22 cellular contexts compared by ENCODE assay signal in genomic region chr2:240168546-240169361, GRCh38. TPM values are rescaled to one million over a fixed set of nuclear protein-coding genes. Genes with fewer than 3 reads are reported as not detected.
"Had no signal": no experiment of that assay in that cellular context is flagged by ENCODE, and none has a peak within 500 bp of the region (broad histone marks: within the 10 kb centered on the region; RNA-seq: fewer than 3 reads in every experiment).

No MANE protein-coding gene starts in this region.

- H3K27ac Mint-ChIP-seq: neural progenitor cell, type B pancreatic cell had no signal

- H3K4me3 ChIP-seq: mucosa of descending colon, neural progenitor cell, psoas muscle, right lobe of liver, skin epidermis, suprapubic skin, thyroid gland, vagina had no signal

- H3K4me1 ChIP-seq: parathyroid adenoma, psoas muscle, right lobe of liver, suprapubic skin, thyroid gland, vagina had no signal

- H3K36me3 ChIP-seq: neural progenitor cell, right lobe of liver, suprapubic skin, thyroid gland, vagina had no signal

- H3K9me3 ChIP-seq: mucosa of descending colon, psoas muscle, right lobe of liver, suprapubic skin, thyroid gland, vagina had no signal

- H3K4me1 Mint-ChIP-seq: naive thymus-derived CD8-positive, alpha-beta T cell had no signal

- H3K27ac ChIP-seq: neural progenitor cell, parathyroid adenoma, psoas muscle, right lobe of liver, skin epidermis, suprapubic skin, thyroid gland, vagina had no signal

- H3K4me3 Mint-ChIP-seq: naive thymus-derived CD8-positive, alpha-beta T cell; neural progenitor cell; type B pancreatic cell had no signal

- ATAC-seq: mucosa of descending colon; naive thymus-derived CD8-positive, alpha-beta T cell; psoas muscle; right lobe of liver had no signal

- H3K36me3 Mint-ChIP-seq: naive thymus-derived CD8-positive, alpha-beta T cell; neural progenitor cell; type B pancreatic cell had no signal

- DNase-seq: dermis blood vessel endothelial cell; foreskin melanocyte; head of caudate nucleus; hippocampal formation; kidney glomerular epithelial cell; mucosa of descending colon; naive thymus-derived CD8-positive, alpha-beta T cell; occipital lobe; psoas muscle; retina; stimulated activated CD4-positive, alpha-beta T cell treated with anti-CD3 and anti-CD28 coated beads, Interleukin-12 subunit alpha, Interleukin-12 subunit beta, amount 100 ng/mL, for 4 hours; stimulated activated naive CD4-positive, alpha-beta T cell treated with Interleukin-2 at 50 U/mL for 16 hours; thyroid gland had no signal

- H3K27me3 ChIP-seq: neural progenitor cell, right lobe of liver, thyroid gland, vagina had no signal

- H3K9me3 Mint-ChIP-seq: naive thymus-derived CD8-positive, alpha-beta T cell; type B pancreatic cell had no signal

RNA-seq across cellular contexts. Expression of gene OTOS, which starts 28.3 kb away (rescaled TPM):
- total RNA-seq: dermis blood vessel endothelial cell; lower leg skin; mucosa of descending colon; naive thymus-derived CD8-positive, alpha-beta T cell; psoas muscle; right lobe of liver; suprapubic skin; vagina had no signal
- polyA plus RNA-seq: esophagus; naive thymus-derived CD8-positive, alpha-beta T cell had no signal
